ENCODE assay signal across 8 cellular contexts in the genomic region with DNA sequence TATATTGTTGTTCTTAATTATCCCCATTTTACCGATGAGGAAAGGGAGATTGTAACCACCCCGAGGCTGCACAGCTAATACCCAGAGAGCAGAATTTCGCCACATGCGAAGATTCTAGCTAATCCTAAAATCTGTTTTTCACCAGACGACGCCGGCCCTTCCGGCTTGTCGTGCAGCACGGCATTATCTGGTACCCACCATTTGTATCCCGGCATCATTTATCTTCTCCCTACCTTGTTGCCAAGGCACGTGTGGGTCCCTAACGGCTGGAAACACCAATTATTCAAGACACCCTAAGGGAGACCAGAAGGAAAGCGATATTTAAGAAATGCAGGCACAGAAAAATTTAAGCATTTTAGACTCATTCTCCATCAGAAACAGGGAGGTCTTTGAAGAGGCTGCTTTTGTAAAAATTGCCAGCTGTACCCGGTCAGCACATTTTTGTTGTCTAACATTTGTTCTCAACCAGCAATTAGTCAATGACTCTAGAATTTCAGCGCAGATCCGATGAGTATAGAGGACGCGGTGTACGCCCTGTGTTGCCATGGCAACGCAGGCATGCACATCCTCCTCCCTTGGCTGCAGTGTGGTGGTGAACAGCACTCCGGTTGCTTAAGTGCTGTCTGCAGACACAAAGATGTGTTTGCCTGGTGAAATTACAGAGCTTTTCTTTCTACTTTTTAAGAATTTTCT.
A peak's percentile ranks its signal among the peaks of the same experiment; 100 is the strongest.
DNase-seq lines count a peak whose midpoint lies in the region; ATAC-seq lines count a peak whose summit lies in the region.

No MANE protein-coding gene starts in this region.

- H3K4me1 Mint-ChIP-seq in effector memory CD8-positive, alpha-beta T cell (ENCODE audit: low read depth in 2 of 2) = peaks cover 8 to 12% of the 10 kb centered on the region in 2 donors
- H3K4me1 Mint-ChIP-seq in T-helper 2 cell treated with Interferon-gamma antibody and Interleukin-4, amounts not matched to agents 5 μg/mL and 100 μg/mL, for 36 hours (ENCODE audit: low read depth) = no peaks in the 10 kb centered on the region

- peak; percentile 97 for ATAC-seq in effector memory CD8-positive, alpha-beta T cell (replicated peaks)
- ATAC-seq in HG03439 (IDR thresholded peaks at IDR 0.05; ENCODE audit: unreplicated experiment) (no peak), HG02571 (IDR thresholded peaks at IDR 0.05; ENCODE audit: unreplicated experiment) (no peak), HG02870 (IDR thresholded peaks at IDR 0.05; ENCODE audit: unreplicated experiment) (no peak)

- peaks cover 7% of the 10 kb centered on the region for H3K36me3 Mint-ChIP-seq in effector memory CD8-positive, alpha-beta T cell (ENCODE audit: insufficient read depth)
- H3K36me3 Mint-ChIP-seq in T-helper 2 cell treated with Interferon-gamma antibody and Interleukin-4, amounts not matched to agents 5 μg/mL and 100 μg/mL, for 36 hours (ENCODE audit: low read depth) = no peaks in the 10 kb centered on the region

- H3K27me3 Mint-ChIP-seq in effector memory CD8-positive, alpha-beta T cell = peaks cover 0 to 24% of the 10 kb centered on the region in 2 donors
- no peaks in the 10 kb centered on the region for H3K27me3 Mint-ChIP-seq in T-helper 2 cell treated with Interferon-gamma antibody and Interleukin-4, amounts not matched to agents 5 μg/mL and 100 μg/mL, for 36 hours (ENCODE audit: low read depth)

- no peaks in the 10 kb centered on the region for H3K9me3 Mint-ChIP-seq in effector memory CD8-positive, alpha-beta T cell
- H3K9me3 Mint-ChIP-seq in T-helper 2 cell treated with Interferon-gamma antibody and Interleukin-4, amounts not matched to agents 5 μg/mL and 100 μg/mL, for 36 hours = peaks cover 14% of the 10 kb centered on the region

- peak; percentile 96 for DNase-seq in GM04504 (ENCODE audit: low read depth)
- peak; percentile 58 to 92 for DNase-seq in NCI-H524 (lab: John Stamatoyannopoulos, UW)
- DNase-seq in effector memory CD8-positive, alpha-beta T cell = peak in 2 of 3 experiments; percentile 37 to 38
- DNase-seq in lung microvascular endothelial cell (ENCODE audit: low read depth in 2 of 2) = peak; percentile 60 to 81
- no peak for DNase-seq in T-helper 2 cell treated with Interferon-gamma antibody and Interleukin-4, amounts not matched to agents 5 μg/mL and 100 μg/mL, for 36 hours (ENCODE audit: low spot score)

- peak overlapping the region in 1 of 2 donors; percentile 21 for H3K4me3 Mint-ChIP-seq in effector memory CD8-positive, alpha-beta T cell
- H3K4me3 Mint-ChIP-seq in T-helper 2 cell treated with Interferon-gamma antibody and Interleukin-4, amounts not matched to agents 5 μg/mL and 100 μg/mL, for 36 hours = no peak overlapping the region

- peak overlapping the region in 1 of 2 donors; percentile 29 for H3K27ac Mint-ChIP-seq in effector memory CD8-positive, alpha-beta T cell
- no peak overlapping the region for H3K27ac Mint-ChIP-seq in T-helper 2 cell treated with Interferon-gamma antibody and Interleukin-4, amounts not matched to agents 5 μg/mL and 100 μg/mL, for 36 hours
